In the genomic region with DNA sequence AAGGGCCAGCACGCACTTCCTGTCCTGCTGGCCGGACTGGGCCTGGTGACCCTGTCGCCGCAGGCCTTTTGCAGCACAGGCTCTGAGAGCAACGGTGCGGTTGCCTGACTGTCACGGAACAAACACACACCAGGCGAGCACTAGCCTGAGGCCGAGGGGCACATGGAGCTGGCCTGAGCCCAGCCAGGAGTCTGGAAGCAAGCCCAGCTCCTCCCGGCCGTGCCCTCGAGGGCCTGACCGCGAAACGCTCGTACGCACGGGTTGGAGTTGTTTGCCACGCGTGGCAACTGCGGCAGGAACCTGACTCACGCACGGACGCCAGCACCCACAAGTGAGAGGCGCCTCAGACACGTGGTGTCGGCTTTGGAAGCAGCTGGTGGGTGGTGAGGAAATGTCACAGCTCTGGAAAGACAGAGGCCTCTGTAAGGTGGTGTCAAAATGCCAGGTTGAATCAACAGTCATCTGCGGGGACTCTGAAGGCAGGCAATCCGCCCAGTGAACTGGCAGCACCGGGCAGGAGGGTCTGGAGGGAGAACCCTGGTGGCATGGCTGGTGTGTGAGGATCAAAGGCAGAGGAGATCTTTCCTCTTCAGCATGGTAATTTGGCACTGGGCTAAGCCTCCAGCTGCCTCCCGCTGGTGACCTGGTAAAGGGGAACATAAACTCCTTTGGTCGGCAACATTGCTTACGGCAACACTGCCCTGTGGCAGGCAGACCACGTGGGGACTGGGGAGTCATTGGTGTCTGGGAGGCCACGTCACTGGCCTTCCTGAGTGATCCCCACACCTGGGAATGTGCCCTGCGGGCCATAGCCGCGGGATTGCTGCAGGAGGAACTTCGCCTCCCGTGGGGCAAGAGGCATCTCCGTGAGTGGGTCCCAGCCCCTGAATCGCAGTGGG, we compare ENCODE assay signal across 9 cellular contexts.
DNase-seq lines count a peak whose midpoint lies in the region; ATAC-seq lines count a peak whose summit lies in the region.
"Had no signal": no experiment of that assay in that cellular context is flagged by ENCODE, and none has a peak within 500 bp of the region (broad histone marks: within the 10 kb centered on the region; RNA-seq: fewer than 3 reads in every experiment).

No MANE protein-coding gene starts in this region.

- no peaks in the 10 kb centered on the region for H3K36me3 Mint-ChIP-seq in activated naive CD8-positive, alpha-beta T cell

- no peaks in the 10 kb centered on the region for H3K9me3 Mint-ChIP-seq in activated naive CD8-positive, alpha-beta T cell (ENCODE audit: low read depth)

- DNase-seq in D341Med (ENCODE audit: low spot score) (peak; percentile 40), NCI-H2196 treated with DMSO at 0.1 percent for 48 hours (lab: John Stamatoyannopoulos, UW; ENCODE audit: unreplicated experiment) (peak; percentile 44), posterior cingulate gyrus (peak in 6 of 10 donors; percentile 22 to 90 (median 74)), NCI-H446 (lab: John Stamatoyannopoulos, UW) (no peak), NCI-H510A (lab: John Stamatoyannopoulos, UW) (no peak)

- H3K27me3 Mint-ChIP-seq in activated naive CD8-positive, alpha-beta T cell: no peaks in the 10 kb centered on the region

- H3K4me3 Mint-ChIP-seq in activated naive CD8-positive, alpha-beta T cell: peak overlapping the region; percentile 60
- H3K4me3 Mint-ChIP-seq: memory B cell had no signal

- peak overlapping the region; percentile 80 for H3K27ac Mint-ChIP-seq in activated naive CD8-positive, alpha-beta T cell
- H3K27ac Mint-ChIP-seq: memory B cell had no signal

- intact Hi-C loops in posterior cingulate gyrus (cut with DNase I): no loop called here

- ATAC-seq in HG03439 (IDR thresholded peaks at IDR 0.05; ENCODE audit: unreplicated experiment) (no peak), GM18520 (IDR thresholded peaks at IDR 0.05; ENCODE audit: unreplicated experiment) (no peak)

- H3K4me1 Mint-ChIP-seq in activated naive CD8-positive, alpha-beta T cell (ENCODE audit: low read depth): peaks cover 8% of the 10 kb centered on the region

Comparison
In these comparisons a context has a peak if more than half of its experiments do, and no peak if none do; other contexts are left out.
1. DNase-seq: peak in D341Med (single experiment), NCI-H2196 treated with DMSO at 0.1 percent for 48 hours (single experiment) and posterior cingulate gyrus (6 of 10); none in NCI-H446 (0 of 2) and NCI-H510A (single experiment).